ENCODE assay signal across 1 cellular context in the genomic region with DNA sequence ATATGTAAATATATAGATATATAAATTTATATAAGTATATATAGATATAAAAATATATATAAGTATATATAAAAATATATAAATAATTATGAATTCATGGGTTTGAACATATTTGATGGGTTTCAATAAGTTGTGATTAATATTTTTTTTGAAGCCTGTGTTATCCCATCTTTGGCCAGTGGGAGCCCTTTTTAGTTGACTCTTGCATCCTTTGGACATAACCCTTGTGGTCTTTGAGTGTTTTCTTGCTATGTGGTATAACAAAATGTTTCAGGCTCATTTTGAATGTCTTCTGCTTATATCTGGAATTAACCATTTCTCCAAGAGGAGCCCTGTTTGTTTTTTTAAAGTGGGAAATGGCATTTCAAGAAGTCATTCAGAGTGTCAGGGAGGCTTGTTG.
TF ChIP-seq lines count a peak whose summit lies in the region.

No MANE protein-coding gene starts in this region.

TF ChIP-seq in liver, 16 proteins besides CTCF, POLR2A, EP300 and RAD21:
- TF ChIP-seq SP1 (IDR thresholded peaks at IDR 0.05) = no peak
- TF ChIP-seq FOXA2 (IDR thresholded peaks at IDR 0.05) = no peak
- TF ChIP-seq HNF4A (conservative IDR thresholded peaks at IDR 0.05) = no peak
- TF ChIP-seq RXRA (IDR thresholded peaks at IDR 0.05) = no peak
- TF ChIP-seq EGR1 (IDR thresholded peaks at IDR 0.05; ENCODE audit: low read depth in 2 of 2) = no peak
- TF ChIP-seq, protein P1, sequence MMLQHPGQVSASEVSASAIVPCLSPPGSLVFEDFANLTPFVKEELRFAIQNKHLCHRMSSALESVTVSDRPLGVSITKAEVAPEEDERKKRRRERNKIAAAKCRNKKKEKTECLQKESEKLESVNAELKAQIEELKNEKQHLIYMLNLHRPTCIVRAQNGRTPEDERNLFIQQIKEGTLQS (IDR thresholded peaks at IDR 0.05) = no peak
- TF ChIP-seq, protein P2, sequence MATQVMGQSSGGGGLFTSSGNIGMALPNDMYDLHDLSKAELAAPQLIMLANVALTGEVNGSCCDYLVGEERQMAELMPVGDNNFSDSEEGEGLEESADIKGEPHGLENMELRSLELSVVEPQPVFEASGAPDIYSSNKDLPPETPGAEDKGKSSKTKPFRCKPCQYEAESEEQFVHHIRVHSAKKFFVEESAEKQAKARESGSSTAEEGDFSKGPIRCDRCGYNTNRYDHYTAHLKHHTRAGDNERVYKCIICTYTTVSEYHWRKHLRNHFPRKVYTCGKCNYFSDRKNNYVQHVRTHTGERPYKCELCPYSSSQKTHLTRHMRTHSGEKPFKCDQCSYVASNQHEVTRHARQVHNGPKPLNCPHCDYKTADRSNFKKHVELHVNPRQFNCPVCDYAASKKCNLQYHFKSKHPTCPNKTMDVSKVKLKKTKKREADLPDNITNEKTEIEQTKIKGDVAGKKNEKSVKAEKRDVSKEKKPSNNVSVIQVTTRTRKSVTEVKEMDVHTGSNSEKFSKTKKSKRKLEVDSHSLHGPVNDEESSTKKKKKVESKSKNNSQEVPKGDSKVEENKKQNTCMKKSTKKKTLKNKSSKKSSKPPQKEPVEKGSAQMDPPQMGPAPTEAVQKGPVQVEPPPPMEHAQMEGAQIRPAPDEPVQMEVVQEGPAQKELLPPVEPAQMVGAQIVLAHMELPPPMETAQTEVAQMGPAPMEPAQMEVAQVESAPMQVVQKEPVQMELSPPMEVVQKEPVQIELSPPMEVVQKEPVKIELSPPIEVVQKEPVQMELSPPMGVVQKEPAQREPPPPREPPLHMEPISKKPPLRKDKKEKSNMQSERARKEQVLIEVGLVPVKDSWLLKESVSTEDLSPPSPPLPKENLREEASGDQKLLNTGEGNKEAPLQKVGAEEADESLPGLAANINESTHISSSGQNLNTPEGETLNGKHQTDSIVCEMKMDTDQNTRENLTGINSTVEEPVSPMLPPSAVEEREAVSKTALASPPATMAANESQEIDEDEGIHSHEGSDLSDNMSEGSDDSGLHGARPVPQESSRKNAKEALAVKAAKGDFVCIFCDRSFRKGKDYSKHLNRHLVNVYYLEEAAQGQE (IDR thresholded peaks at IDR 0.05) = no peak
- TF ChIP-seq, protein P3, sequence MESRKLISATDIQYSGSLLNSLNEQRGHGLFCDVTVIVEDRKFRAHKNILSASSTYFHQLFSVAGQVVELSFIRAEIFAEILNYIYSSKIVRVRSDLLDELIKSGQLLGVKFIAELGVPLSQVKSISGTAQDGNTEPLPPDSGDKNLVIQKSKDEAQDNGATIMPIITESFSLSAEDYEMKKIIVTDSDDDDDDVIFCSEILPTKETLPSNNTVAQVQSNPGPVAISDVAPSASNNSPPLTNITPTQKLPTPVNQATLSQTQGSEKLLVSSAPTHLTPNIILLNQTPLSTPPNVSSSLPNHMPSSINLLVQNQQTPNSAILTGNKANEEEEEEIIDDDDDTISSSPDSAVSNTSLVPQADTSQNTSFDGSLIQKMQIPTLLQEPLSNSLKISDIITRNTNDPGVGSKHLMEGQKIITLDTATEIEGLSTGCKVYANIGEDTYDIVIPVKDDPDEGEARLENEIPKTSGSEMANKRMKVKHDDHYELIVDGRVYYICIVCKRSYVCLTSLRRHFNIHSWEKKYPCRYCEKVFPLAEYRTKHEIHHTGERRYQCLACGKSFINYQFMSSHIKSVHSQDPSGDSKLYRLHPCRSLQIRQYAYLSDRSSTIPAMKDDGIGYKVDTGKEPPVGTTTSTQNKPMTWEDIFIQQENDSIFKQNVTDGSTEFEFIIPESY (IDR thresholded peaks at IDR 0.05) = no peak
- TF ChIP-seq, protein P4, sequence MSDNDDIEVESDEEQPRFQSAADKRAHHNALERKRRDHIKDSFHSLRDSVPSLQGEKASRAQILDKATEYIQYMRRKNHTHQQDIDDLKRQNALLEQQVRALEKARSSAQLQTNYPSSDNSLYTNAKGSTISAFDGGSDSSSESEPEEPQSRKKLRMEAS (IDR thresholded peaks at IDR 0.05) = no peak
- TF ChIP-seq YY1 (IDR thresholded peaks at IDR 0.05) = no peak
